ENCODE assay signal across 8 cellular contexts in genomic region chrX:39688576-39689373, GRCh38.
A peak's percentile ranks its signal among the peaks of the same experiment; 100 is the strongest.
DNase-seq lines count a peak whose midpoint lies in the region; ATAC-seq and TF ChIP-seq lines count a peak whose summit lies in the region.

No MANE protein-coding gene starts in this region.

- intact Hi-C loops in activated CD4-positive, alpha-beta T cell treated with anti-CD3 and anti-CD28 coated beads for 36 hours (cut with DNase I, micrococcal nuclease): no loop called here
- intact Hi-C loops in testis (cut with DNase I; ENCODE audit: low total_unique reads): no loop called here

- peak; percentile 61 for ATAC-seq in activated CD4-positive, alpha-beta T cell treated with anti-CD3 and anti-CD28 coated beads for 36 hours
- no peak for ATAC-seq in GM18519 (IDR thresholded peaks at IDR 0.05; ENCODE audit: low FRiP score, unreplicated experiment)

- H3K27ac Mint-ChIP-seq in activated CD4-positive, alpha-beta T cell treated with anti-CD3 and anti-CD28 coated beads for 36 hours: no peak overlapping the region
- H3K27ac Mint-ChIP-seq in immature natural killer cell: no peak overlapping the region

- H3K27me3 Mint-ChIP-seq in activated CD4-positive, alpha-beta T cell treated with anti-CD3 and anti-CD28 coated beads for 36 hours: peaks cover 15% of the 10 kb centered on the region
- peaks cover 5 to 34% (median 6%) of the 10 kb centered on the region in 3 donors for H3K27me3 Mint-ChIP-seq in immature natural killer cell (ENCODE audit: low read depth in 3 of 3)

- no peaks in the 10 kb centered on the region for H3K9me3 ChIP-seq in testis

- DNase-seq in COLO668 (lab: John Stamatoyannopoulos, UW; ENCODE audit: unreplicated experiment) (peak; percentile 87), LHCN-M2 (ENCODE audit: low read depth) (peak; percentile 11), epithelial cell of esophagus (ENCODE audit: low read depth) (peak; percentile 30), midbrain (lab: John Stamatoyannopoulos, UW) (peak; percentile 73), testis (peak; percentile 53), immature natural killer cell (no peak)
- DNase-seq in activated CD4-positive, alpha-beta T cell treated with anti-CD3 and anti-CD28 coated beads for 36 hours: peak; percentile 53

- H3K4me3 Mint-ChIP-seq in activated CD4-positive, alpha-beta T cell treated with anti-CD3 and anti-CD28 coated beads for 36 hours: no peak overlapping the region
- H3K4me3 Mint-ChIP-seq in immature natural killer cell: no peak overlapping the region

- TF ChIP-seq CTCF in epithelial cell of esophagus (IDR thresholded peaks at IDR 0.05; ENCODE audit: insufficient read depth, low read depth, low read length, missing control alignments) (no peak), testis (IDR thresholded peaks at IDR 0.05) (no peak)

- no peak for TF ChIP-seq POLR2A in testis (IDR thresholded peaks at IDR 0.05)

- H3K4me1 ChIP-seq in testis: no peaks in the 10 kb centered on the region

- CTCF ChIA-PET in activated CD4-positive, alpha-beta T cell treated with anti-CD3 and anti-CD28 coated beads for 36 hours (lab: Charles Lee): no interaction called here

- 1% methylated on average over 26 of the region's 100 CpGs; no CpG with 5 or more reads in 1 of the 2 donors for WGBS in testis, 2 donors

- POLR2A ChIA-PET in activated CD4-positive, alpha-beta T cell treated with anti-CD3 and anti-CD28 coated beads for 36 hours (lab: Charles Lee): no interaction called here

- no peaks in the 10 kb centered on the region for H3K36me3 ChIP-seq in testis (ENCODE audit: low read depth, missing control alignments)

- no peaks in the 10 kb centered on the region for H3K27me3 ChIP-seq in testis

- no peaks in the 10 kb centered on the region for H3K4me1 Mint-ChIP-seq in activated CD4-positive, alpha-beta T cell treated with anti-CD3 and anti-CD28 coated beads for 36 hours
- H3K4me1 Mint-ChIP-seq in immature natural killer cell: no peaks in the 10 kb centered on the region

- peak overlapping the region in 1 of 2 donors; percentile 29 for H3K27ac ChIP-seq in testis

- no peaks in the 10 kb centered on the region for H3K9me3 Mint-ChIP-seq in activated CD4-positive, alpha-beta T cell treated with anti-CD3 and anti-CD28 coated beads for 36 hours (ENCODE audit: low read depth)
- no peaks in the 10 kb centered on the region for H3K9me3 Mint-ChIP-seq in immature natural killer cell

- peak overlapping the region; percentile 13 for H3K4me3 ChIP-seq in epithelial cell of esophagus (ENCODE audit: low read length)
- H3K4me3 ChIP-seq in testis: peak overlapping the region; percentile 29 to 47

- H3K36me3 Mint-ChIP-seq in activated CD4-positive, alpha-beta T cell treated with anti-CD3 and anti-CD28 coated beads for 36 hours (ENCODE audit: low read depth): no peaks in the 10 kb centered on the region
- H3K36me3 Mint-ChIP-seq in immature natural killer cell: no peaks in the 10 kb centered on the region

Comparison
In these comparisons a context has a peak if more than half of its experiments do, and no peak if none do; other contexts are left out.
1. DNase-seq: peak in COLO668 (single experiment), LHCN-M2 (single experiment), activated CD4-positive, alpha-beta T cell treated with anti-CD3 and anti-CD28 coated beads for 36 hours (single experiment), epithelial cell of esophagus (single experiment), midbrain (single experiment) and testis (single experiment); none in immature natural killer cell (0 of 3).